ENCODE assay signal across 11 cellular contexts in genomic region chr5:143213851-143214363, GRCh38.
DNase-seq lines count a peak whose midpoint lies in the region; ATAC-seq and TF ChIP-seq lines count a peak whose summit lies in the region.
"Had no signal": no experiment of that assay in that cellular context is flagged by ENCODE, and none has a peak within 500 bp of the region (broad histone marks: within the 10 kb centered on the region; RNA-seq: fewer than 3 reads in every experiment).

No MANE protein-coding gene starts in this region.

- H3K23ac ChIP-seq in trophoblast cell (ENCODE audit: low read length), result no peak overlapping the region

- H3K4me3 ChIP-seq in OCI-LY3 (ENCODE audit: low read length), result peak overlapping the region; percentile 42
- no peak overlapping the region for H3K4me3 ChIP-seq in trophoblast cell (ENCODE audit: low read depth, low read length)
- H3K4me3 ChIP-seq in PC-9, result no peak overlapping the region
- H3K4me3 ChIP-seq: uterus had no signal

- H3K27ac Mint-ChIP-seq in activated naive CD4-positive, alpha-beta T cell treated with anti-CD3 and anti-CD28 coated beads, Interleukin-2, amount 50 U/mL, for 72 hours, result peak overlapping the region; percentile 34 to 41
- no peak overlapping the region for H3K27ac Mint-ChIP-seq in activated naive CD4-positive, alpha-beta T cell treated with anti-CD3 and anti-CD28 coated beads, Interleukin-2, amount 10 ng/mL, durations not matched to agents 7 days and 5 days

- no peaks in the 10 kb centered on the region for H3K79me1 ChIP-seq in trophoblast cell (ENCODE audit: low read length)

- BruUV-seq in PC-9 (replicated peaks; lab: Mats Ljungman, UMichigan), result no TSS peak

- H4K91ac ChIP-seq in trophoblast cell (ENCODE audit: low read depth, low read length), result no peak overlapping the region

- H3K9ac ChIP-seq in OCI-LY3 (ENCODE audit: low read length) (peak overlapping the region; percentile 73), trophoblast cell (ENCODE audit: low read length) (no peak overlapping the region)

- peak in 1 of 2 donors; percentile 45 for ATAC-seq in activated naive CD4-positive, alpha-beta T cell treated with anti-CD3 and anti-CD28 coated beads, Interleukin-2, amount 50 U/mL, for 72 hours
- ATAC-seq in HG02588 (IDR thresholded peaks at IDR 0.05; ENCODE audit: unreplicated experiment), result peak; percentile 53

- H3K9me2 ChIP-seq in PC-9 (ENCODE audit: insufficient read depth), result no peaks in the 10 kb centered on the region; the same call in 1 of the 2 replicates

- H3K4me3 Mint-ChIP-seq in activated naive CD4-positive, alpha-beta T cell treated with anti-CD3 and anti-CD28 coated beads, Interleukin-2, amount 10 ng/mL, durations not matched to agents 7 days and 5 days, result no peak overlapping the region

- no peak overlapping the region for H3K18ac ChIP-seq in trophoblast cell (ENCODE audit: low read length)

- H2BK12ac ChIP-seq in trophoblast cell (ENCODE audit: low read length), result no peak overlapping the region

- H4K8ac ChIP-seq in trophoblast cell (ENCODE audit: low read depth, low read length), result no peak overlapping the region

- CTCF ChIA-PET in activated naive CD4-positive, alpha-beta T cell treated with anti-CD3 and anti-CD28 coated beads, Interleukin-2, amount 10 ng/mL, durations not matched to agents 7 days and 5 days (lab: Charles Lee), result interaction anchor here (1.0 kb wide), 1 partner anchor 141 kb away, joined by 4 read pairs; no protein-coding TSS in a partner anchor
- CTCF ChIA-PET in PC-9 (lab: Charles Lee), result no interaction called here

- H2AK5ac ChIP-seq in trophoblast cell (ENCODE audit: low read length), result no peak overlapping the region

- peak overlapping the region; percentile 73 for H3K4me2 ChIP-seq in OCI-LY3 (ENCODE audit: low read length)
- peak overlapping the region; percentile 38 for H3K4me2 ChIP-seq in trophoblast cell (ENCODE audit: low read length)
- no peak overlapping the region for H3K4me2 ChIP-seq in PC-9

- H3K4me1 ChIP-seq in OCI-LY3 (ENCODE audit: low read length) (peaks cover 76% of the 10 kb centered on the region), trophoblast cell (ENCODE audit: control insufficient read depth in 1 of 2, insufficient read depth in 2 of 2, low read length in 2 of 2) (peaks cover 2 to 11% of the 10 kb centered on the region in 2 experiments), PC-9 (replicated peaks; ENCODE audit: insufficient read depth) (no peaks in the 10 kb centered on the region)
- H3K4me1 ChIP-seq: uterus had no signal

- H3K9me3 ChIP-seq in OCI-LY3 (ENCODE audit: insufficient read depth, low read length) (no peaks in the 10 kb centered on the region), trophoblast cell (ENCODE audit: insufficient read depth, low read depth, low read length) (no peaks in the 10 kb centered on the region), PC-9 (ENCODE audit: insufficient read depth, low read depth) (no peaks in the 10 kb centered on the region)
- H3K9me3 ChIP-seq: uterus had no signal

- H3K4ac ChIP-seq in trophoblast cell (ENCODE audit: low read depth, low read length), result no peak overlapping the region

- POLR2A ChIA-PET in PC-9 (lab: Charles Lee; ENCODE audit: unreplicated experiment), result no interaction called here

- no peaks in the 10 kb centered on the region for H3K36me3 ChIP-seq in OCI-LY3 (replicated peaks; ENCODE audit: low read depth, low read length)
- no peaks in the 10 kb centered on the region for H3K36me3 ChIP-seq in trophoblast cell (ENCODE audit: control insufficient read depth in 1 of 2, insufficient read depth in 2 of 2, low read length in 2 of 2)
- H3K36me3 ChIP-seq in PC-9 (ENCODE audit: low read depth), result no peaks in the 10 kb centered on the region
- H3K36me3 ChIP-seq: uterus had no signal

- H3F3A ChIP-seq in PC-9 (ENCODE audit: insufficient read depth, low read depth), result no peaks in the 10 kb centered on the region

- H3K27me3 Mint-ChIP-seq in activated naive CD4-positive, alpha-beta T cell treated with anti-CD3 and anti-CD28 coated beads, Interleukin-2, amount 10 ng/mL, durations not matched to agents 7 days and 5 days, result no peaks in the 10 kb centered on the region
- H3K27me3 Mint-ChIP-seq: CD4-positive, CD25-positive, alpha-beta regulatory T cell had no signal

- H3K79me2 ChIP-seq in OCI-LY3 (ENCODE audit: low read length) (no peaks in the 10 kb centered on the region), trophoblast cell (ENCODE audit: control insufficient read depth, insufficient read depth, low read length, poor library complexity) (no peaks in the 10 kb centered on the region), PC-9 (ENCODE audit: low read depth) (no peaks in the 10 kb centered on the region)

- no peak for DNase-seq in activated naive CD4-positive, alpha-beta T cell treated with anti-CD3 and anti-CD28 coated beads, Interleukin-2, amount 50 U/mL, for 72 hours (ENCODE audit: low spot score in 2 of 2)
- DNase-seq in activated naive CD4-positive, alpha-beta T cell treated with anti-CD3 and anti-CD28 coated beads, Interleukin-2, amount 10 ng/mL, durations not matched to agents 7 days and 5 days, result no peak
- DNase-seq in trophoblast cell (peak in 1 of 2 donors; percentile 18), PC-9 (no peak), NCI-H1436 treated with DMSO at 0.1 percent for 48 hours (lab: John Stamatoyannopoulos, UW) (no peak), NCI-H748 treated with DMSO at 0.1 percent for 48 hours (lab: John Stamatoyannopoulos, UW) (no peak)
- DNase-seq: NCI-H1436, uterus had no signal

- H2AFZ ChIP-seq in OCI-LY3 (ENCODE audit: low read depth, low read length) (0 out of 2 replicates have a peak overlapping the region, but pooled peaks have one; percentile 12), trophoblast cell (ENCODE audit: insufficient read depth, low read length, poor library complexity) (no peak overlapping the region), PC-9 (no peak overlapping the region)

- TF ChIP-seq CTCF in OCI-LY3 (IDR thresholded peaks at IDR 0.05; ENCODE audit: low read depth, low read length) (peak; percentile 47; the same call in 1 of the 2 replicates), PC-9 (conservative IDR thresholded peaks at IDR 0.05) (no peak)

- H4K12ac ChIP-seq in trophoblast cell (ENCODE audit: low read depth, low read length), result no peak overlapping the region

- no peak overlapping the region for H2BK120ac ChIP-seq in trophoblast cell (ENCODE audit: insufficient read depth, low read length, poor library complexity)

- H3K27me3 ChIP-seq in OCI-LY3 (ENCODE audit: low read depth, low read length) (no peaks in the 10 kb centered on the region), trophoblast cell (ENCODE audit: insufficient read depth, low read length) (no peaks in the 10 kb centered on the region), PC-9 (ENCODE audit: insufficient read depth, low read depth) (no peaks in the 10 kb centered on the region)
- H3K27me3 ChIP-seq: uterus had no signal

- no peaks in the 10 kb centered on the region for H4K20me1 ChIP-seq in OCI-LY3 (ENCODE audit: insufficient read depth, low read length)
- no peaks in the 10 kb centered on the region for H4K20me1 ChIP-seq in PC-9 (ENCODE audit: insufficient read depth)

- H2BK5ac ChIP-seq in trophoblast cell (ENCODE audit: low read depth, low read length, poor library complexity), result peak overlapping the region; percentile 66

- peaks cover 11% of the 10 kb centered on the region for H3K4me1 Mint-ChIP-seq in activated naive CD4-positive, alpha-beta T cell treated with anti-CD3 and anti-CD28 coated beads, Interleukin-2, amount 10 ng/mL, durations not matched to agents 7 days and 5 days

- no peak overlapping the region for H3K14ac ChIP-seq in trophoblast cell (ENCODE audit: low read length)

- peaks cover 5 to 10% of the 10 kb centered on the region in 2 donors for H3K36me3 Mint-ChIP-seq in activated naive CD4-positive, alpha-beta T cell treated with anti-CD3 and anti-CD28 coated beads, Interleukin-2, amount 50 U/mL, for 72 hours
- peaks cover 5% of the 10 kb centered on the region for H3K36me3 Mint-ChIP-seq in activated naive CD4-positive, alpha-beta T cell treated with anti-CD3 and anti-CD28 coated beads, Interleukin-2, amount 10 ng/mL, durations not matched to agents 7 days and 5 days

- H3K27ac ChIP-seq in OCI-LY3 (ENCODE audit: low read length) (peak overlapping the region; percentile 95), trophoblast cell (ENCODE audit: low read depth, low read length) (peak overlapping the region; percentile 30), PC-9 (no peak overlapping the region)
- H3K27ac ChIP-seq: uterus had no signal

- intact Hi-C loops in PC-9 (cut with micrococcal nuclease; ENCODE audit: unreplicated experiment), result no loop called here

- WGBS in trophoblast cell (ENCODE audit: extremely low coverage, insufficient coverage, insufficient read length), result no CpG with 5 or more reads among the region's 12 CpGs

- H3K9me3 Mint-ChIP-seq in activated naive CD4-positive, alpha-beta T cell treated with anti-CD3 and anti-CD28 coated beads, Interleukin-2, amount 50 U/mL, for 72 hours, result no peaks in the 10 kb centered on the region
- H3K9me3 Mint-ChIP-seq in activated naive CD4-positive, alpha-beta T cell treated with anti-CD3 and anti-CD28 coated beads, Interleukin-2, amount 10 ng/mL, durations not matched to agents 7 days and 5 days, result no peaks in the 10 kb centered on the region
